Comparison of ENCODE assay signal across 12 cellular contexts in genomic region chr13:106182404-106182803, GRCh38.
DNase-seq lines count a peak whose midpoint lies in the region; ATAC-seq and TF ChIP-seq lines count a peak whose summit lies in the region.
"Had no signal": no experiment of that assay in that cellular context is flagged by ENCODE, and none has a peak within 500 bp of the region (broad histone marks: within the 10 kb centered on the region; RNA-seq: fewer than 3 reads in every experiment).

No MANE protein-coding gene starts in this region.

- H3K4me1 ChIP-seq in ACC112 (ENCODE audit: control insufficient read depth, insufficient read depth, low read length, unreplicated experiment) = peaks cover 13% of the 10 kb centered on the region
- H3K4me1 ChIP-seq in SJSA1 (replicated peaks) = peaks cover 16% of the 10 kb centered on the region
- H3K4me1 ChIP-seq in spleen = no peaks in the 10 kb centered on the region
- H3K4me1 ChIP-seq in psoas muscle = no peaks in the 10 kb centered on the region
- H3K4me1 ChIP-seq: uterus had no signal

- no peak for TF ChIP-seq POLR2A in spleen (IDR thresholded peaks at IDR 0.05)

- H3K9me3 ChIP-seq in SJSA1 (replicated peaks) (0 out of 2 replicates have a peak, but pooled peaks cover 3% of the 10 kb centered on the region), spleen (peaks cover 0 to 28% (median 8%) of the 10 kb centered on the region in 8 donors), psoas muscle (no peaks in the 10 kb centered on the region)
- H3K9me3 ChIP-seq: uterus had no signal

- no peak for TF ChIP-seq CTCF in fibroblast of the aortic adventitia (IDR thresholded peaks at IDR 0.05; ENCODE audit: insufficient read depth, low read length)
- TF ChIP-seq CTCF in spleen (IDR thresholded peaks at IDR 0.05 in 8 of 11, conservative IDR thresholded peaks at IDR 0.05 in 3 of 11) = no peak
- no peak for TF ChIP-seq CTCF in psoas muscle (IDR thresholded peaks at IDR 0.05)

- peak; percentile 78 for DNase-seq in HPDE6-E6E7 (ENCODE audit: extremely low spot score)
- DNase-seq in SJSA1 (ENCODE audit: low read depth in 1 of 2, low spot score in 2 of 2) = peak; percentile 67 to 81
- peak; percentile 60 for DNase-seq in fibroblast of the aortic adventitia (ENCODE audit: low read depth)
- DNase-seq in spleen = no peak
- DNase-seq in Right ventricle myocardium inferior (ENCODE audit: missing footprints) = no peak
- no peak for DNase-seq in activated naive CD4-positive, alpha-beta T cell treated with anti-CD3 and anti-CD28 coated beads, Interleukin-2, amount 50 U/mL, for 72 hours (ENCODE audit: low spot score in 2 of 2)
- no peak for DNase-seq in psoas muscle
- DNase-seq: hippocampal formation, NCI-H510A, uterus had no signal

- no peaks in the 10 kb centered on the region for H3K36me3 ChIP-seq in ACC112 (ENCODE audit: insufficient read depth, low read length)
- H3K36me3 ChIP-seq in SJSA1 = no peaks in the 10 kb centered on the region
- no peaks in the 10 kb centered on the region for H3K36me3 ChIP-seq in spleen
- H3K36me3 ChIP-seq in psoas muscle (ENCODE audit: insufficient read depth in 1 of 2, low read depth in 1 of 2) = no peaks in the 10 kb centered on the region
- H3K36me3 ChIP-seq: BLaER1, uterus had no signal

- intact Hi-C loops in spleen (cut with DNase I; ENCODE audit: low total_unique reads) (no loop called here), Right ventricle myocardium inferior (cut with DNase I) (no loop called here), psoas muscle (cut with DNase I) (no loop called here)

- peaks cover 4 to 12% of the 10 kb centered on the region in 2 donors for H3K9me3 Mint-ChIP-seq in activated naive CD4-positive, alpha-beta T cell treated with anti-CD3 and anti-CD28 coated beads, Interleukin-2, amount 50 U/mL, for 72 hours

- H3K79me2 ChIP-seq in ACC112 (ENCODE audit: control insufficient read depth, insufficient read depth, low read length, unreplicated experiment) = no peaks in the 10 kb centered on the region

- ATAC-seq in Right ventricle myocardium inferior (no peak), psoas muscle (no peak)
- ATAC-seq in activated naive CD4-positive, alpha-beta T cell treated with anti-CD3 and anti-CD28 coated beads, Interleukin-2, amount 50 U/mL, for 72 hours = no peak

- 0 out of 2 replicates have a peak overlapping the region, but pooled peaks have one; percentile 35 for H3K27ac ChIP-seq in ACC112 (ENCODE audit: low read depth, low read length)
- H3K27ac ChIP-seq in SJSA1 = no peak overlapping the region; the same call in 1 of the 2 replicates
- no peak overlapping the region for H3K27ac ChIP-seq in spleen
- H3K27ac ChIP-seq in psoas muscle = no peak overlapping the region
- H3K27ac ChIP-seq: BLaER1, uterus had no signal

- H2AFZ ChIP-seq in ACC112 (ENCODE audit: low read length, unreplicated experiment) = no peak overlapping the region

- no peaks in the 10 kb centered on the region for H3K36me3 Mint-ChIP-seq in activated naive CD4-positive, alpha-beta T cell treated with anti-CD3 and anti-CD28 coated beads, Interleukin-2, amount 50 U/mL, for 72 hours

- H3K27ac Mint-ChIP-seq in activated naive CD4-positive, alpha-beta T cell treated with anti-CD3 and anti-CD28 coated beads, Interleukin-2, amount 50 U/mL, for 72 hours = no peak overlapping the region

- H3K27me3 ChIP-seq in ACC112 (ENCODE audit: insufficient read depth, low read length) = no peaks in the 10 kb centered on the region
- H3K27me3 ChIP-seq in SJSA1 (replicated peaks) = no peaks in the 10 kb centered on the region
- H3K27me3 ChIP-seq in spleen (replicated peaks in 1 of 7) = no peaks in the 10 kb centered on the region
- H3K27me3 ChIP-seq in psoas muscle (ENCODE audit: insufficient read depth in 3 of 3, low read length in 2 of 3) = no peaks in the 10 kb centered on the region
- H3K27me3 ChIP-seq: BLaER1, uterus had no signal

- H3K4me3 ChIP-seq in ACC112 (ENCODE audit: low read depth, low read length) (no peak overlapping the region), SJSA1 (no peak overlapping the region), fibroblast of the aortic adventitia (ENCODE audit: low read depth, low read length) (no peak overlapping the region), spleen (no peak overlapping the region), psoas muscle (no peak overlapping the region)
- H3K4me3 ChIP-seq: BLaER1, uterus had no signal

- 35 to 67% (median 50%) methylated on average over 6 of the region's 6 CpGs for WGBS in spleen, 5 donors
- WGBS in psoas muscle, 3 donors = 76 to 84% (median 80%) methylated on average over 6 of the region's 6 CpGs

Comparison
In these comparisons a context has a peak if more than half of its experiments do, and no peak if none do; other contexts are left out.
1. DNase-seq: peak in HPDE6-E6E7 (single experiment), SJSA1 (2 of 2) and fibroblast of the aortic adventitia (single experiment); none in spleen (single experiment), Right ventricle myocardium inferior (single experiment), activated naive CD4-positive, alpha-beta T cell treated with anti-CD3 and anti-CD28 coated beads, Interleukin-2, amount 50 U/mL, for 72 hours (0 of 2) and psoas muscle (0 of 2).